8 cellular contexts compared by ENCODE assay signal in the genomic region with DNA sequence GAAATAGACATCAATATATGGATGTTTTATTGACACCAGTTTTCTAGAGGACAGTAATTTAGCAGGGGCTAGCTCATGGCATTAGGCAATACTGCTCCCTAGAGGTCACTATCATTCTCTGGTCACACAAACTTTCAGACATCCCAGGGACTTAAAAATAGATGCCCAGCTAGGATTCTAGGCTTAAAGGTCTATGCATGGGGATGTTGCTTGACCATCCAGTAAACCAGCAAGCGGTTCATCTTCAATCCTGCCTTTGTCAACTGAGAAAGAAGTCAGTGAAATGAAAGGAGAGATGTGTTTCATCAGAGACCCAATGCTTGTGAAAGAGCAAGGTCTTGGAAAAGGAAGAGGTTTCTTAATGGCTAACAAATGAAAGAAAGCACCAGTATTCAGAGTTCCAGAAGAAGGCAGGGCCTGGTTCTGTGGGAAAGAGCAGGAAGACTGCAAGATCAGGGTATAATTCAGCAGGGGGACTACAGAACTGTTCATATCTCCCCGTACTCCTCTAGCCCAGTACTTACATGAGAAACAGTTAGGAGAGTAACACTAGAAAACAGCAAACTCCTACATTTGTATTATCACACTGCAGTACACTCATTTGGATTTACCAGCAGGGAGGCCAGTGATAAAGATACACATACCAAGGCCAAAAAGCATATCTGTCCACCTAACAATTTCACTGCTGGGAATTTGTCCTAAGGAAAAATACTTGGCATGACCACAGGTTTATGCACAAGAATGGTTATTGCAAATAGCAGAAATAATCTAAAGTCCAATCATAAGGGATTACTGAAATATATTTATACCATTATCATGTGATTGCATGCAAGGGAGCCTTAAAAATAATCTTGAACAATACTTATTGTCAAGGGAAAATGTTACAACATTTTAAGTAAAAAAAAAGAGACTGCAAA.
A peak's percentile ranks its signal among the peaks of the same experiment; 100 is the strongest.
DNase-seq lines count a peak whose midpoint lies in the region; ATAC-seq and TF ChIP-seq lines count a peak whose summit lies in the region.

No MANE protein-coding gene starts in this region.

- TF ChIP-seq CTCF in BJ (IDR thresholded peaks at IDR 0.05; ENCODE audit: insufficient read depth, low read depth, low read length), result peak; percentile 66
- peak; percentile 75 for TF ChIP-seq CTCF in astrocyte of the spinal cord (IDR thresholded peaks at IDR 0.05; ENCODE audit: low read depth, low read length)

- in situ Hi-C loops in astrocyte of the spinal cord (cut with HindIII; ENCODE audit: low sequenced_read_pairs), result no loop called here

- CTCF ChIA-PET in BJ (lab: Yijun Ruan, JAX), result interaction anchor here (0.5 to 2.2 kb wide), 10 partner anchors 10 to 995 kb away, joined by 3 to 9 read pairs (median 3); no protein-coding TSS in a partner anchor

- ATAC-seq in GM21367 (IDR thresholded peaks at IDR 0.05; ENCODE audit: unreplicated experiment) (peak; percentile 50), HG02642 (IDR thresholded peaks at IDR 0.05; ENCODE audit: poor library complexity, unreplicated experiment) (no peak)

- no peaks in the 10 kb centered on the region for H3K36me3 ChIP-seq in BJ (ENCODE audit: control insufficient read depth, insufficient read depth, low read length)

- H3K4me3 ChIP-seq in BJ (ENCODE audit: low read depth, low read length) (no peak overlapping the region), astrocyte of the spinal cord (ENCODE audit: low read depth, low read length) (no peak overlapping the region)

- DNase-seq in BJ (ENCODE audit: low read depth) (no peak), NCI-H1105 (lab: John Stamatoyannopoulos, UW) (peak; percentile 27), astrocyte of the spinal cord (ENCODE audit: low read depth, low spot score) (peak; percentile 71), kidney glomerular epithelial cell (lab: John Stamatoyannopoulos, UW) (peak; percentile 66)
- no peak for DNase-seq in activated naive CD4-positive, alpha-beta T cell (lab: John Stamatoyannopoulos, UW)
- no peak for DNase-seq in stimulated activated CD4-positive, alpha-beta T cell treated with anti-CD3 and anti-CD28 coated beads, Interleukin-4, amount 100 ng/mL, for 4 hours

- no peaks in the 10 kb centered on the region for H3K27me3 ChIP-seq in BJ (ENCODE audit: control insufficient read depth, insufficient read depth, low read length)

- POLR2A ChIA-PET in BJ (lab: Charles Lee), result no interaction called here

Comparison
In these comparisons a context has a peak if more than half of its experiments do, and no peak if none do; other contexts are left out.
1. DNase-seq: peak in NCI-H1105 (single experiment), astrocyte of the spinal cord (single experiment) and kidney glomerular epithelial cell (single experiment); none in BJ (single experiment), activated naive CD4-positive, alpha-beta T cell (0 of 4) and stimulated activated CD4-positive, alpha-beta T cell treated with anti-CD3 and anti-CD28 coated beads, Interleukin-4, amount 100 ng/mL, for 4 hours (0 of 2).